In genomic region chr22:37804502-37804885, GRCh38 we compare ENCODE assay signal across 8 cellular contexts. TPM values are rescaled to one million over a fixed set of nuclear protein-coding genes. Genes with fewer than 3 reads are reported as not detected.
A peak's percentile ranks its signal among the peaks of the same experiment; 100 is the strongest.
DNase-seq lines count a peak whose midpoint lies in the region; ATAC-seq, FAIRE-seq and TF ChIP-seq lines count a peak whose summit lies in the region.

No MANE protein-coding gene starts in this region.

- peak overlapping the region; percentile 39 for H2AFZ ChIP-seq in GM12878 (ENCODE audit: control insufficient read depth, low read depth, low read length)

- H3K9me3 ChIP-seq in cardiac muscle cell (ENCODE audit: low read depth) (no peaks in the 10 kb centered on the region), GM12878 (replicated peaks; ENCODE audit: control insufficient read depth, insufficient read depth, low read length) (no peaks in the 10 kb centered on the region; the same call in 2 of the 3 replicates)

- SMC1A ChIA-PET in GM12878 (lab: Charles Lee; ENCODE audit: uncharacterized antibody, unreplicated experiment) = no interaction called here

- FAIRE-seq in GM12878 (lab: Jason Lieb, UNC) (no peak), RCC 7860 (lab: Jason Lieb, UNC) (no peak)

- POLR2A ChIA-PET in GM12878 (lab: Charles Lee) = no interaction called here

- H3K27ac ChIP-seq in cardiac muscle cell = peak overlapping the region; percentile 69
- no peak overlapping the region for H3K27ac ChIP-seq in GM12878 (ENCODE audit: control insufficient read depth, insufficient read depth)
- peak overlapping the region; percentile 71 for H3K27ac ChIP-seq in urinary bladder (ENCODE audit: low read depth)

- no peak for ATAC-seq in GM12878
- no peak for ATAC-seq in memory B cell (ENCODE audit: low read depth)
- no peak for ATAC-seq in HG02870 (IDR thresholded peaks at IDR 0.05; ENCODE audit: unreplicated experiment)

- under 1% methylated on average over 27 of the region's 27 CpGs for WGBS in GM12878 (ENCODE audit: insufficient coverage, insufficient replicate concordance, low lambda C conversion rate, missing lambda C conversion rate)
- 4% methylated on average over 27 of the region's 27 CpGs for WGBS in urinary bladder

- no peak for TF ChIP-seq RAD21 in GM12878 (IDR thresholded peaks at IDR 0.05; ENCODE audit: insufficient read depth, low read depth, low read length)

- TF ChIP-seq POLR2A in GM12878 (IDR thresholded peaks at IDR 0.05; ENCODE audit: low read depth, low read length) = no peak

- H3K4me3 Mint-ChIP-seq in memory B cell = peak overlapping the region; percentile 64

- no peaks in the 10 kb centered on the region for H3K36me3 Mint-ChIP-seq in memory B cell

- H3K4me3 ChIP-seq in cardiac muscle cell (peak overlapping the region; percentile 73), GM12878 (0 out of 2 replicates have a peak overlapping the region, but pooled peaks have one; percentile 27), urinary bladder (ENCODE audit: low read depth, low read length) (peak overlapping the region; percentile 51)

- BruUV-seq in GM12878 (replicated peaks; lab: Mats Ljungman, UMichigan) = no TSS peak

- in situ Hi-C loops in GM12878 (cut with MboI) = no loop called here

- H3K4me1 Mint-ChIP-seq in memory B cell = peaks cover 21% of the 10 kb centered on the region

- H3K4me2 ChIP-seq in GM12878 (ENCODE audit: control insufficient read depth, insufficient read depth) = peak overlapping the region; percentile 62; the same call in 1 of the 2 replicates

- RAD21 ChIA-PET in GM12878 (lab: Charles Lee; ENCODE audit: unreplicated experiment) = no interaction called here

- H3K27ac Mint-ChIP-seq in memory B cell = peak overlapping the region; percentile 49

- H4K20me1 ChIP-seq in GM12878 (ENCODE audit: control insufficient read depth, insufficient read depth) = no peaks in the 10 kb centered on the region

- TF ChIP-seq CTCF in cardiac muscle cell (IDR thresholded peaks at IDR 0.05; ENCODE audit: low read depth, low read length) (no peak), GM12878 (IDR thresholded peaks at IDR 0.05 in 2 of 3, conservative IDR thresholded peaks at IDR 0.05 in 1 of 3; ENCODE audit: control insufficient read depth in 2 of 3, extremely low read depth in 1 of 3, insufficient read depth in 1 of 3, low read depth in 3 of 3, low read length in 3 of 3) (no peak)

- intact Hi-C loops in cardiac septum (cut with DNase I) = no loop called here
- intact Hi-C loops in GM12878 (cut with micrococcal nuclease; ENCODE audit: unreplicated experiment) = no loop called here

- peak overlapping the region; percentile 32; the same call in 1 of the 2 replicates for H3K9ac ChIP-seq in GM12878 (ENCODE audit: control insufficient read depth, insufficient read depth, low read length)

- no peak for TF ChIP-seq EP300 in GM12878 (IDR thresholded peaks at IDR 0.05; ENCODE audit: borderline replicate concordance in 1 of 2, control insufficient read depth in 1 of 2, low read depth in 2 of 2, low read length in 2 of 2)

- H3K9me3 Mint-ChIP-seq in memory B cell = no peaks in the 10 kb centered on the region

- H3K4me1 ChIP-seq in cardiac muscle cell (ENCODE audit: low read depth) (peaks cover 16% of the 10 kb centered on the region), GM12878 (ENCODE audit: control insufficient read depth, insufficient read depth, low read length) (peaks cover 7% of the 10 kb centered on the region), urinary bladder (ENCODE audit: insufficient read depth) (no peaks in the 10 kb centered on the region)

- DNase-seq in cardiac muscle cell (ENCODE audit: low read depth in 1 of 2, low spot score in 1 of 2) (no peak), cardiac septum (ENCODE audit: low spot score) (no peak), GM12878 (ENCODE audit: low read depth, low spot score) (no peak), memory B cell (ENCODE audit: low spot score in 2 of 2) (no peak), RCC 7860 (ENCODE audit: low spot score) (no peak), GM19240 (ENCODE audit: insufficient read length, low spot score) (no peak)

- CTCF ChIA-PET in GM12878 (lab: Yijun Ruan, JAX) = no interaction called here

- no peaks in the 10 kb centered on the region for H3K79me2 ChIP-seq in GM12878 (ENCODE audit: control insufficient read depth, insufficient read depth, low read length)

- H3K27me3 Mint-ChIP-seq in memory B cell = peaks cover 30% of the 10 kb centered on the region

- no peaks in the 10 kb centered on the region for H3K27me3 ChIP-seq in cardiac muscle cell
- H3K27me3 ChIP-seq in GM12878 (replicated peaks in 1 of 2; ENCODE audit: control insufficient read depth in 2 of 2, insufficient read depth in 2 of 2, low read length in 1 of 2) = peaks cover 12 to 34% of the 10 kb centered on the region in 2 experiments

- no peaks in the 10 kb centered on the region for H3K36me3 ChIP-seq in cardiac muscle cell
- H3K36me3 ChIP-seq in GM12878 (ENCODE audit: control insufficient read depth in 2 of 2, insufficient read depth in 2 of 2, low read length in 1 of 2) = no peaks in the 10 kb centered on the region
- no peaks in the 10 kb centered on the region for H3K36me3 ChIP-seq in urinary bladder (ENCODE audit: insufficient read depth)

RNA-seq across cellular contexts. Expression of gene GCAT, which starts 3.2 kb away (rescaled TPM):
- total RNA-seq in cardiac muscle cell (74.2 and 95.0 TPM in 2 replicates), cardiac septum (24.0 TPM), GM12878 (2014; rRNA removed) (28.6 and 32.6 TPM in 2 replicates), GM12878 (2014; rRNA removed; fragmentation: Illumina TruSeq; extraction: Trizol) (8.9 and 9.3 TPM in 2 replicates), GM12878 (2021) (21.8 and 22.8 TPM in 2 replicates), urinary bladder (9.3 TPM)
- polyA plus RNA-seq in cardiac muscle cell (66.4 and 97.6 TPM in 2 replicates), GM12878 (2011; rRNA removed) (4.0 and 10.8 TPM in 2 replicates), GM12878 (2014; fragmentation: Illumina TruSeq; extraction: Trizol) (1.7 and 7.2 TPM in 2 replicates), GM12878 (2014; fragmentation: Nextera tagmentation; extraction: Ambion mirVana) (1 to 10 TPM in 1 of 2 experiments, under 1 TPM in 1; 0.95 to 2.4 TPM), GM12878 (2014; rRNA removed) (19.9 and 20.8 TPM in 2 replicates), GM12878 (2016; fragmentation: Nextera tagmentation; extraction: Ambion mirVana) (10 to 100 TPM; 29.9 to 34.3 TPM), urinary bladder (17.0 TPM)
- total RNA-seq in GM12878 (2013; cell fraction: nucleolus; rRNA removed) = 6.9 and 8.0 TPM in 2 replicates
- polyA plus RNA-seq in GM12878 (2011; ENCODE audit: low read depth) = 4.3 TPM
- polyA plus RNA-seq in GM12878 (2011; cell fraction: cytosol; rRNA removed) = 15.6 and 21.1 TPM in 2 replicates
- 22.0 and 24.7 TPM in 2 replicates for polyA plus RNA-seq in GM12878 (2011; cell fraction: nucleus; rRNA removed)
- polyA plus RNA-seq in GM12878 (2012) = 13.1 and 13.3 TPM in 2 replicates
- 7.3 and 14.1 TPM in 2 replicates for polyA minus RNA-seq in GM12878 (2011; rRNA and poly(A)+ RNA removed)
- polyA minus RNA-seq in GM12878 (2011; cell fraction: cytosol; rRNA and poly(A)+ RNA removed) = 8.1 and 8.8 TPM in 2 replicates
- 5.7 and 6.0 TPM in 2 replicates for polyA minus RNA-seq in GM12878 (2011; cell fraction: nucleus; rRNA and poly(A)+ RNA removed)

RNA-seq across cellular contexts. Expression of gene GALR3, which starts 18.7 kb away (rescaled TPM):
- total RNA-seq in cardiac muscle cell (not detected in 2 replicates), cardiac septum (not detected), GM12878 (2014; rRNA removed) (not detected in 2 replicates), GM12878 (2014; rRNA removed; fragmentation: Illumina TruSeq; extraction: Trizol) (not detected in 2 replicates), GM12878 (2021) (not detected in 2 replicates), urinary bladder (not detected)
- polyA plus RNA-seq in cardiac muscle cell (0.95 and 1.0 TPM in 2 replicates), GM12878 (2011; rRNA removed) (not detected in 2 replicates), GM12878 (2014; fragmentation: Illumina TruSeq; extraction: Trizol) (not detected in 2 replicates), GM12878 (2014; fragmentation: Nextera tagmentation; extraction: Ambion mirVana) (not detected), GM12878 (2014; rRNA removed) (not detected in 2 replicates), GM12878 (2016; fragmentation: Nextera tagmentation; extraction: Ambion mirVana) (not detected), urinary bladder (not detected)
- 0.96 TPM in 1 of 2 replicates, not detected in the other for total RNA-seq in GM12878 (2013; cell fraction: nucleolus; rRNA removed)
- not detected for polyA plus RNA-seq in GM12878 (2011; ENCODE audit: low read depth)
- polyA plus RNA-seq in GM12878 (2011; cell fraction: cytosol; rRNA removed) = not detected in 2 replicates
- polyA plus RNA-seq in GM12878 (2011; cell fraction: nucleus; rRNA removed) = 0.13 and 0.19 TPM in 2 replicates
- polyA plus RNA-seq in GM12878 (2012) = not detected in 2 replicates
- polyA minus RNA-seq in GM12878 (2011; rRNA and poly(A)+ RNA removed) = 0.26 TPM in 1 of 2 replicates, not detected in the other
- not detected in 2 replicates for polyA minus RNA-seq in GM12878 (2011; cell fraction: cytosol; rRNA and poly(A)+ RNA removed)
- polyA minus RNA-seq in GM12878 (2011; cell fraction: nucleus; rRNA and poly(A)+ RNA removed) = not detected in 2 replicates

RNA-seq across cellular contexts. Expression of gene ANKRD54, which starts 39.6 kb away (rescaled TPM):
- total RNA-seq in cardiac muscle cell (49.9 and 59.1 TPM in 2 replicates), cardiac septum (15.7 TPM), GM12878 (2014; rRNA removed) (19.0 and 19.1 TPM in 2 replicates), GM12878 (2014; rRNA removed; fragmentation: Illumina TruSeq; extraction: Trizol) (12.6 and 13.4 TPM in 2 replicates), GM12878 (2021) (15.8 and 18.3 TPM in 2 replicates), urinary bladder (8.5 TPM)
- polyA plus RNA-seq in cardiac muscle cell (43.8 and 44.2 TPM in 2 replicates), GM12878 (2011; rRNA removed) (7.5 and 13.7 TPM in 2 replicates), GM12878 (2014; fragmentation: Illumina TruSeq; extraction: Trizol) (10.1 and 13.9 TPM in 2 replicates), GM12878 (2014; fragmentation: Nextera tagmentation; extraction: Ambion mirVana) (1 to 10 TPM; 5.8 to 9.7 TPM), GM12878 (2014; rRNA removed) (21.7 and 22.0 TPM in 2 replicates), GM12878 (2016; fragmentation: Nextera tagmentation; extraction: Ambion mirVana) (10 to 100 TPM; 25.3 to 31.6 TPM), urinary bladder (26.2 TPM)
- total RNA-seq in GM12878 (2013; cell fraction: nucleolus; rRNA removed) = 22.8 and 27.3 TPM in 2 replicates
- 5.8 TPM for polyA plus RNA-seq in GM12878 (2011; ENCODE audit: low read depth)
- polyA plus RNA-seq in GM12878 (2011; cell fraction: cytosol; rRNA removed) = 15.4 and 25.6 TPM in 2 replicates
- polyA plus RNA-seq in GM12878 (2011; cell fraction: nucleus; rRNA removed) = 36.5 and 41.5 TPM in 2 replicates
- polyA plus RNA-seq in GM12878 (2012) = 8.3 and 9.9 TPM in 2 replicates
- 10.0 and 26.6 TPM in 2 replicates for polyA minus RNA-seq in GM12878 (2011; rRNA and poly(A)+ RNA removed)
- 10.2 and 13.5 TPM in 2 replicates for polyA minus RNA-seq in GM12878 (2011; cell fraction: cytosol; rRNA and poly(A)+ RNA removed)
- 6.9 and 13.8 TPM in 2 replicates for polyA minus RNA-seq in GM12878 (2011; cell fraction: nucleus; rRNA and poly(A)+ RNA removed)

RNA-seq across cellular contexts. Expression of gene EIF3L, which starts 44.7 kb away (rescaled TPM):
- total RNA-seq in cardiac muscle cell (407 and 422 TPM in 2 replicates), cardiac septum (255 TPM), GM12878 (2014; rRNA removed) (624 and 646 TPM in 2 replicates), GM12878 (2014; rRNA removed; fragmentation: Illumina TruSeq; extraction: Trizol) (493 and 525 TPM in 2 replicates), GM12878 (2021) (593 and 613 TPM in 2 replicates), urinary bladder (398 TPM)
- polyA plus RNA-seq in cardiac muscle cell (213 and 387 TPM in 2 replicates), GM12878 (2011; rRNA removed) (1,037 and 1,269 TPM in 2 replicates), GM12878 (2014; fragmentation: Illumina TruSeq; extraction: Trizol) (783 and 881 TPM in 2 replicates), GM12878 (2014; fragmentation: Nextera tagmentation; extraction: Ambion mirVana) (100 to 1,000 TPM; 521 to 732 TPM), GM12878 (2014; rRNA removed) (613 and 643 TPM in 2 replicates), GM12878 (2016; fragmentation: Nextera tagmentation; extraction: Ambion mirVana) (100 to 1,000 TPM; 294 to 302 TPM), urinary bladder (404 TPM)
- total RNA-seq in GM12878 (2013; cell fraction: nucleolus; rRNA removed) = 152 and 153 TPM in 2 replicates
- polyA plus RNA-seq in GM12878 (2011; ENCODE audit: low read depth) = 933 TPM
- polyA plus RNA-seq in GM12878 (2011; cell fraction: cytosol; rRNA removed) = 868 and 904 TPM in 2 replicates
- polyA plus RNA-seq in GM12878 (2011; cell fraction: nucleus; rRNA removed) = 244 and 332 TPM in 2 replicates
- 1,002 and 1,217 TPM in 2 replicates for polyA plus RNA-seq in GM12878 (2012)
- polyA minus RNA-seq in GM12878 (2011; rRNA and poly(A)+ RNA removed) = 1,170 and 1,376 TPM in 2 replicates
- 183 and 194 TPM in 2 replicates for polyA minus RNA-seq in GM12878 (2011; cell fraction: cytosol; rRNA and poly(A)+ RNA removed)
- 89.0 and 104 TPM in 2 replicates for polyA minus RNA-seq in GM12878 (2011; cell fraction: nucleus; rRNA and poly(A)+ RNA removed)
